In the genomic region with DNA sequence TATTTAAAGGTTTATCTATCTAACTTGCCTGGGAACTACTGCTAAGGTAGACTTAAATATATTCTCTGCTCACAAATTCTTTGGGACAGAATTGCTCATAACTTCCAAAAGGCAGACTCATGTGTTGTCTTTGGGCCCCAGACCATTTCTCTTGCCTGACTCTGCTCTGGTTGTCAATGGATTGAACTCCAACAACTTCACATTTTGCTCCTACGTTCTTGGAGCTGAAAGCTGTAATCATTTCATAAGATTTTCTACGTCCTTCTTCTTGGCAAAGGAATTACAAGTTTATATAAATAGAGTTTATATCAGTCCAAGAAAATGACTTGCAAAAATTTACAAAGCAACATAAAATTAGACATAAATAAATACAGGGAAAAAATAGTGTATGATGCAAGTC, we compare ENCODE assay signal across 15 cellular contexts. TPM values are rescaled to one million over a fixed set of nuclear protein-coding genes. Genes with fewer than 3 reads are reported as not detected.
DNase-seq lines count a peak whose midpoint lies in the region; ATAC-seq, FAIRE-seq and TF ChIP-seq lines count a peak whose summit lies in the region.
"Had no signal": no experiment of that assay in that cellular context is flagged by ENCODE, and none has a peak within 500 bp of the region (broad histone marks: within the 10 kb centered on the region; RNA-seq: fewer than 3 reads in every experiment).

No MANE protein-coding gene starts in this region.

- no peaks in the 10 kb centered on the region for H3K36me3 ChIP-seq in keratinocyte (ENCODE audit: control insufficient read depth in 2 of 2, extremely low read depth in 1 of 2, insufficient read depth in 2 of 2, low read length in 2 of 2)
- no peaks in the 10 kb centered on the region for H3K36me3 ChIP-seq in aorta (ENCODE audit: control insufficient read depth in 1 of 2, insufficient read depth in 2 of 2, low read length in 1 of 2)
- H3K36me3 ChIP-seq in prostate gland: no peaks in the 10 kb centered on the region
- H3K36me3 ChIP-seq: neutrophil, WERI-Rb-1 had no signal

- no peaks in the 10 kb centered on the region for H3K27me3 ChIP-seq in keratinocyte (ENCODE audit: control insufficient read depth, extremely low read depth, insufficient read depth, low read length)
- no peaks in the 10 kb centered on the region for H3K27me3 ChIP-seq in aorta (ENCODE audit: control insufficient read depth in 1 of 2, insufficient read depth in 2 of 2, low read length in 1 of 2)
- no peaks in the 10 kb centered on the region for H3K27me3 ChIP-seq in prostate gland (replicated peaks; ENCODE audit: insufficient read depth)
- H3K27me3 ChIP-seq: neutrophil had no signal

- WGBS in A549 (ENCODE audit: missing lambda C conversion rate): 40% methylated on average over 2 of the region's 2 CpGs
- 1 to 5% methylated on average over 2 of the region's 2 CpGs for WGBS in aorta, 2 donors
- 37% methylated on average over 2 of the region's 2 CpGs for WGBS in prostate gland

- no peak for DNase-seq in A549 (ENCODE audit: low read depth in 1 of 2, low spot score in 1 of 2)
- peak; percentile 40 for DNase-seq in HFFc6
- no peak for DNase-seq in chondrocyte (ENCODE audit: low spot score)
- no peak for DNase-seq in keratinocyte (ENCODE audit: low read depth, low spot score)
- no peak for DNase-seq in aorta
- no peak for DNase-seq in NCI-H1417 treated with DMSO at 0.1 percent for 48 hours (lab: John Stamatoyannopoulos, UW)
- no peak for DNase-seq in prostate gland (ENCODE audit: low spot score)
- DNase-seq in activated T-cell treated with anti-CD3 and anti-CD28 coated beads, Interleukin-2, amount 50 U/mL, for 1 hour: no peak
- DNase-seq: activated naive CD4-positive, alpha-beta T cell treated with anti-CD3 and anti-CD28 coated beads for 36 hours; KBM-7; NCI-H1105 treated with DMSO at 0.1 percent for 48 hours; WERI-Rb-1 had no signal

- H3K9me1 ChIP-seq in keratinocyte (ENCODE audit: control insufficient read depth, extremely low read depth, insufficient read depth, low read length): no peaks in the 10 kb centered on the region

- H3K4me3 Mint-ChIP-seq in HFFc6: peak overlapping the region; percentile 65
- no peak overlapping the region for H3K4me3 Mint-ChIP-seq in chondrocyte (ENCODE audit: unreplicated experiment)
- H3K4me3 Mint-ChIP-seq: activated naive CD4-positive, alpha-beta T cell treated with anti-CD3 and anti-CD28 coated beads for 36 hours had no signal

- H3K4me1 ChIP-seq in A549 (peaks cover 29% of the 10 kb centered on the region), keratinocyte (ENCODE audit: control insufficient read depth, extremely low read depth, insufficient read depth, low read length) (peaks cover 28% of the 10 kb centered on the region), aorta (ENCODE audit: control insufficient read depth in 1 of 2, insufficient read depth in 2 of 2, low read length in 2 of 2) (peaks cover 4 to 12% of the 10 kb centered on the region in 2 donors), prostate gland (replicated peaks) (no peaks in the 10 kb centered on the region)

- H3K27ac Mint-ChIP-seq in HFFc6 (peak overlapping the region; percentile 89), chondrocyte (ENCODE audit: unreplicated experiment) (peak overlapping the region; percentile 90)
- H3K27ac Mint-ChIP-seq: activated naive CD4-positive, alpha-beta T cell treated with anti-CD3 and anti-CD28 coated beads for 36 hours had no signal

- H3K9me3 ChIP-seq in A549: peaks cover 7% of the 10 kb centered on the region
- H3K9me3 ChIP-seq in keratinocyte (ENCODE audit: control insufficient read depth, low read depth, low read length): no peaks in the 10 kb centered on the region
- no peaks in the 10 kb centered on the region for H3K9me3 ChIP-seq in aorta (ENCODE audit: control insufficient read depth, low read length)
- no peaks in the 10 kb centered on the region for H3K9me3 ChIP-seq in prostate gland
- H3K9me3 ChIP-seq: neutrophil had no signal

- no peak for TF ChIP-seq EP300 in A549 (IDR thresholded peaks at IDR 0.05)

- no peaks in the 10 kb centered on the region for H4K20me1 ChIP-seq in keratinocyte (ENCODE audit: control insufficient read depth, extremely low read depth, insufficient read depth, low read length)

- H3K36me3 Mint-ChIP-seq in HFFc6 (ENCODE audit: low read depth): no peaks in the 10 kb centered on the region
- no peaks in the 10 kb centered on the region for H3K36me3 Mint-ChIP-seq in chondrocyte (ENCODE audit: low read depth)

- dilution Hi-C loops in keratinocyte (cut with MboI; ENCODE audit: extremely low pct_ligation_motif_present, low sequenced_read_pairs): no loop called here

- TF ChIP-seq CTCF in A549 (IDR thresholded peaks at IDR 0.05) (no peak), HFFc6 (IDR thresholded peaks at IDR 0.05) (no peak), chondrocyte (IDR thresholded peaks at IDR 0.05) (no peak), keratinocyte (optimal IDR thresholded peaks at IDR 0.05 in 1 of 3, IDR thresholded peaks at IDR 0.05 in 1 of 3, conservative IDR thresholded peaks at IDR 0.05 in 1 of 3; ENCODE audit: extremely low read depth in 1 of 3, insufficient read depth in 2 of 3, low read length in 3 of 3) (no peak), prostate gland (IDR thresholded peaks at IDR 0.05) (no peak)

- TF ChIP-seq RAD21 in A549 (conservative IDR thresholded peaks at IDR 0.05 in 1 of 2, IDR thresholded peaks at IDR 0.05 in 1 of 2): no peak

- H3K79me2 ChIP-seq in keratinocyte (ENCODE audit: control insufficient read depth, insufficient read depth, low read length): no peaks in the 10 kb centered on the region

- TF ChIP-seq POLR2A in A549 (IDR thresholded peaks at IDR 0.05; ENCODE audit: low read length): no peak
- TF ChIP-seq POLR2A in prostate gland (IDR thresholded peaks at IDR 0.05): no peak

- H3K9ac ChIP-seq in keratinocyte (ENCODE audit: control insufficient read depth, extremely low read depth, insufficient read depth, low read length): no peak overlapping the region

- FAIRE-seq in A549 (lab: Jason Lieb, UNC) (no peak), keratinocyte (lab: Jason Lieb, UNC) (no peak)
- FAIRE-seq: GM12878 had no signal

- CTCF ChIA-PET in A549 (lab: Yijun Ruan, JAX): no interaction called here

- H3K4me1 Mint-ChIP-seq in HFFc6 (ENCODE audit: low read depth) (peaks cover 53% of the 10 kb centered on the region), chondrocyte (ENCODE audit: low read depth) (peaks cover 26% of the 10 kb centered on the region)

- intact Hi-C loops in aorta (cut with DNase I): loop anchor here (1.0 to 5.0 kb wide), 2 partner anchors 33 to 48 kb away; a partner anchor contains a TSS
- intact Hi-C loops in prostate gland (cut with DNase I): loop anchor here (5.0 kb wide), 1 partner anchor 48 kb away; no protein-coding TSS in a partner anchor

- H3K4me2 ChIP-seq in A549 (peak overlapping the region; percentile 48), keratinocyte (ENCODE audit: control insufficient read depth, extremely low read depth, insufficient read depth, low read depth, low read length) (peak overlapping the region; percentile 55)

- H3K27ac ChIP-seq in A549 (peak overlapping the region; percentile 29 to 55; a peak in 4 of 6 replicates), keratinocyte (ENCODE audit: control insufficient read depth, insufficient read depth, low read length) (peak overlapping the region; percentile 51), aorta (ENCODE audit: low read depth in 1 of 2, low read length in 2 of 2) (no peak overlapping the region), prostate gland (no peak overlapping the region)
- H3K27ac ChIP-seq: neutrophil, skin epidermis, WERI-Rb-1 had no signal

- H3K9me3 Mint-ChIP-seq in HFFc6 (no peaks in the 10 kb centered on the region), chondrocyte (ENCODE audit: low read depth) (no peaks in the 10 kb centered on the region)

- no peak overlapping the region for H2AFZ ChIP-seq in keratinocyte (ENCODE audit: control insufficient read depth, low read length)

- H3K27me3 Mint-ChIP-seq in HFFc6 (ENCODE audit: insufficient read depth) (no peaks in the 10 kb centered on the region; the same call in 1 of the 2 replicates), chondrocyte (ENCODE audit: low read depth) (no peaks in the 10 kb centered on the region)

- POLR2A ChIA-PET in A549 (lab: Yijun Ruan, JAX): no interaction called here

- no peak overlapping the region for H3K4me3 ChIP-seq in A549
- H3K4me3 ChIP-seq in keratinocyte (ENCODE audit: control insufficient read depth in 2 of 3, extremely low read depth in 1 of 3, insufficient read depth in 2 of 3, low read depth in 1 of 3, low read length in 3 of 3): peak overlapping the region in 1 of 3 experiments; percentile 23
- no peak overlapping the region for H3K4me3 ChIP-seq in aorta (ENCODE audit: low read length in 2 of 2)
- H3K4me3 ChIP-seq in prostate gland: no peak overlapping the region
- H3K4me3 ChIP-seq: GM12878, skin epidermis had no signal

- ATAC-seq in A549 (peak in 1 of 2 experiments; percentile 31; a peak in 3 of 6 replicates), aorta (ENCODE audit: low FRiP score) (no peak)
- ATAC-seq: GM12878 had no signal

TF ChIP-seq in A549, 52 proteins besides CTCF, POLR2A, EP300 and RAD21 (continues in another document):
- TF ChIP-seq HOXA7 (CRISPR knock-in tag; IDR thresholded peaks at IDR 0.05) (no peak), ZC3H11A (IDR thresholded peaks at IDR 0.05) (no peak)

RNA-seq across cellular contexts. Expression of a gene that starts 32.9 kb away (rescaled TPM):
- 75.1 and 78.3 TPM in 2 replicates for polyA plus RNA-seq in A549 (2011; rRNA removed)
- 21.7 and 25.3 TPM in 2 replicates for polyA plus RNA-seq in A549 (2012; cell fraction: cytosol; rRNA removed)
- 9.8 and 13.3 TPM in 2 replicates for polyA plus RNA-seq in A549 (2012; cell fraction: nucleus; rRNA removed)
- polyA plus RNA-seq in A549 (2017; fragmentation: RNase III; extraction: RNeasy Plus Mini Kit Qiagen cat#74134 plus additional on column Dnase treatment): 49.0 to 51.2 TPM (median 49.1 TPM) in 3 replicates
- 51.2 and 60.5 TPM in 2 replicates for polyA minus RNA-seq in A549 (2011; rRNA and poly(A)+ RNA removed)
- total RNA-seq in HFFc6 (2021; fragmentation: NEBNext Ultra II Directional; extraction: Animal tissue kit (Norgen Biotek cat#: 25700)): 10 to 100 TPM; 22.8 to 31.6 (median 27.1) TPM
- 31.9 to 32.6 TPM (median 32.5 TPM) in 3 replicates for total RNA-seq in chondrocyte
- 14.6 to 34.5 TPM (median 23.0 TPM) in 3 replicates for polyA plus RNA-seq in keratinocyte
- 18.7 TPM for polyA plus RNA-seq in keratinocyte (2011; ENCODE audit: low read depth)
- polyA plus RNA-seq in keratinocyte (2011; cell fraction: cytosol; rRNA removed): 10.3 and 22.8 TPM in 2 replicates
- 20.5 and 24.7 TPM in 2 replicates for polyA plus RNA-seq in keratinocyte (2011; cell fraction: nucleus; rRNA removed)
- 16.6 and 19.9 TPM in 2 replicates for polyA plus RNA-seq in keratinocyte (2012; ENCODE audit: low replicate concordance)
- 15.7 to 44.7 TPM (median 17.7 TPM) in 3 replicates for polyA minus RNA-seq in keratinocyte
- polyA minus RNA-seq in keratinocyte (2011; cell fraction: cytosol; rRNA and poly(A)+ RNA removed): 23.8 TPM
- 21.7 and 40.3 TPM in 2 replicates for polyA minus RNA-seq in keratinocyte (2011; cell fraction: nucleus; rRNA and poly(A)+ RNA removed)
- 10 to 100 TPM; 57.9 to 75.6 TPM for total RNA-seq in aorta
- 10 to 100 TPM; 42.1 to 42.7 TPM for polyA plus RNA-seq in aorta
- 10 to 100 TPM; 59.9 to 65.4 TPM for total RNA-seq in prostate gland

Comparison
In these comparisons a context has a peak if more than half of its experiments do, and no peak if none do; other contexts are left out.
1. H3K27ac ChIP-seq: peak in A549 (2 of 2) and keratinocyte (single experiment); none in aorta (0 of 2) and prostate gland (0 of 2).